1 cellular context compared by ENCODE assay signal in the genomic region with DNA sequence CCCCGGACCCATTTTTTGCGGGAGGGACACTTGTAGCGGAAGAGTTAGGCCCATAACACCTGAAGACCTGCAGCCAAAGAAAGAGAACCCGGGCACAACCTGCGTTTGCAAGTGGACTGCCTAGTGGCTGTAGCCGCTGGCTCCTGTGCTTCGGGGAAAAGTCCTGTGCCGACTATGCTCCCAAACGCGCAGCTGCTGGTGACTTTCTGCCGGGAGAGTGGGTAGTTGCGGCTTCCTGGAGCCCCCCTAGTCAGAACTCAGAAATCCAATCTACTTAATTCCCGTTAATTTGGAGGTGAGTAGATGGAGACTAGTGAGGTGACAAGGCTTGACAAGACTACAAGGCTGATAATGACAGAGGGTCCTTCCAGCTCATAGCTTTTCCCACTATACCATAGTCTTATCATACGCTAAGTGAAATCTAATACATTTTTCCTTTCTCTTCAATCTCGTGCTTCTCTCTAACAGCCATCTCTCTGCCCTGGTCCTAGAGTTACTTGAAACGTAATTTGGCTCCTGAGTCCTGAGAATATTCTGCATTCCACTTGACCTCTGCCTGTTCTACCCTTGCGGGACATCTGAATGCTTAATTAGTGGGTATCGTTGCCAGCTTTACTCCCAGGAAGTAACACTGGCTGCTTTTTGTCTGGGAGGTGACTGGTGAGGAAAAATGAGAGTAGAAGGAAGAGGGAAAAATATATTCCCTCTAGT.
TF ChIP-seq lines count a peak whose summit lies in the region.

No MANE protein-coding gene starts in this region.

TF ChIP-seq in HepG2, 621 proteins besides CTCF, POLR2A, EP300 and RAD21 (continued from another document and continues in another):
- TF ChIP-seq, protein P1, sequence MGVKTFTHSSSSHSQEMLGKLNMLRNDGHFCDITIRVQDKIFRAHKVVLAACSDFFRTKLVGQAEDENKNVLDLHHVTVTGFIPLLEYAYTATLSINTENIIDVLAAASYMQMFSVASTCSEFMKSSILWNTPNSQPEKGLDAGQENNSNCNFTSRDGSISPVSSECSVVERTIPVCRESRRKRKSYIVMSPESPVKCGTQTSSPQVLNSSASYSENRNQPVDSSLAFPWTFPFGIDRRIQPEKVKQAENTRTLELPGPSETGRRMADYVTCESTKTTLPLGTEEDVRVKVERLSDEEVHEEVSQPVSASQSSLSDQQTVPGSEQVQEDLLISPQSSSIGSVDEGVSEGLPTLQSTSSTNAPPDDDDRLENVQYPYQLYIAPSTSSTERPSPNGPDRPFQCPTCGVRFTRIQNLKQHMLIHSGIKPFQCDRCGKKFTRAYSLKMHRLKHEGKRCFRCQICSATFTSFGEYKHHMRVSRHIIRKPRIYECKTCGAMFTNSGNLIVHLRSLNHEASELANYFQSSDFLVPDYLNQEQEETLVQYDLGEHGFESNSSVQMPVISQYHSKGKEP (CRISPR knock-in tag; IDR thresholded peaks at IDR 0.05): no peak
- TF ChIP-seq, protein P2, sequence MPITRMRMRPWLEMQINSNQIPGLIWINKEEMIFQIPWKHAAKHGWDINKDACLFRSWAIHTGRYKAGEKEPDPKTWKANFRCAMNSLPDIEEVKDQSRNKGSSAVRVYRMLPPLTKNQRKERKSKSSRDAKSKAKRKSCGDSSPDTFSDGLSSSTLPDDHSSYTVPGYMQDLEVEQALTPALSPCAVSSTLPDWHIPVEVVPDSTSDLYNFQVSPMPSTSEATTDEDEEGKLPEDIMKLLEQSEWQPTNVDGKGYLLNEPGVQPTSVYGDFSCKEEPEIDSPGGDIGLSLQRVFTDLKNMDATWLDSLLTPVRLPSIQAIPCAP (CRISPR knock-in tag; IDR thresholded peaks at IDR 0.05; ENCODE audit: low read depth): peak; percentile 5; the same call in 1 of the 2 replicates
- TF ChIP-seq FOXM1 (CRISPR knock-in tag; IDR thresholded peaks at IDR 0.05) (no peak), ZFX (CRISPR knock-in tag; IDR thresholded peaks at IDR 0.05; ENCODE audit: low read depth) (no peak), ZNF883 (CRISPR knock-in tag; IDR thresholded peaks at IDR 0.05; ENCODE audit: not compliant biosample characterization) (no peak), ZNF446 (CRISPR knock-in tag; IDR thresholded peaks at IDR 0.05) (0 out of 2 replicates have a peak, but pooled peaks have one; percentile 17), NFKB2 (CRISPR knock-in tag; IDR thresholded peaks at IDR 0.05; ENCODE audit: borderline replicate concordance) (peak; percentile 3; the same call in 1 of the 2 replicates), FOXC1 (CRISPR knock-in tag; IDR thresholded peaks at IDR 0.05; ENCODE audit: borderline replicate concordance) (0 out of 2 replicates have a peak, but pooled peaks have one; percentile 60), ZNF614 (CRISPR knock-in tag; IDR thresholded peaks at IDR 0.05; ENCODE audit: borderline replicate concordance) (0 out of 2 replicates have a peak, but pooled peaks have one; percentile 6), RFXAP (CRISPR knock-in tag; IDR thresholded peaks at IDR 0.05; ENCODE audit: borderline replicate concordance) (no peak), ZNF431 (CRISPR knock-in tag; IDR thresholded peaks at IDR 0.05; ENCODE audit: borderline replicate concordance, low read depth) (no peak), ZNF331 (CRISPR knock-in tag; IDR thresholded peaks at IDR 0.05) (no peak), MXD4 (CRISPR knock-in tag; IDR thresholded peaks at IDR 0.05) (peak; percentile 14; the same call in 1 of the 2 replicates), ZKSCAN8 (CRISPR knock-in tag; IDR thresholded peaks at IDR 0.05; ENCODE audit: borderline replicate concordance) (0 out of 2 replicates have a peak, but pooled peaks have one; percentile 5), HIVEP1 (CRISPR knock-in tag; IDR thresholded peaks at IDR 0.05) (peak; percentile 13; the same call in 1 of the 2 replicates), CBX5 (CRISPR knock-in tag; IDR thresholded peaks at IDR 0.05; ENCODE audit: borderline replicate concordance) (no peak), ZNF563 (CRISPR knock-in tag; IDR thresholded peaks at IDR 0.05) (peak; percentile 19; the same call in 1 of the 2 replicates), IRX3 (CRISPR knock-in tag; IDR thresholded peaks at IDR 0.05; ENCODE audit: borderline replicate concordance, low read depth) (no peak), PCBP2 (optimal IDR thresholded peaks at IDR 0.05; ENCODE audit: low read depth, low read length, poor library complexity, severe bottlenecking) (no peak), ZNF674 (CRISPR knock-in tag; IDR thresholded peaks at IDR 0.05; ENCODE audit: low read depth) (0 out of 2 replicates have a peak, but pooled peaks have one; percentile 13), SATB2 (CRISPR knock-in tag; IDR thresholded peaks at IDR 0.05) (peak; percentile 12; the same call in 1 of the 2 replicates)
- TF ChIP-seq, protein P3, sequence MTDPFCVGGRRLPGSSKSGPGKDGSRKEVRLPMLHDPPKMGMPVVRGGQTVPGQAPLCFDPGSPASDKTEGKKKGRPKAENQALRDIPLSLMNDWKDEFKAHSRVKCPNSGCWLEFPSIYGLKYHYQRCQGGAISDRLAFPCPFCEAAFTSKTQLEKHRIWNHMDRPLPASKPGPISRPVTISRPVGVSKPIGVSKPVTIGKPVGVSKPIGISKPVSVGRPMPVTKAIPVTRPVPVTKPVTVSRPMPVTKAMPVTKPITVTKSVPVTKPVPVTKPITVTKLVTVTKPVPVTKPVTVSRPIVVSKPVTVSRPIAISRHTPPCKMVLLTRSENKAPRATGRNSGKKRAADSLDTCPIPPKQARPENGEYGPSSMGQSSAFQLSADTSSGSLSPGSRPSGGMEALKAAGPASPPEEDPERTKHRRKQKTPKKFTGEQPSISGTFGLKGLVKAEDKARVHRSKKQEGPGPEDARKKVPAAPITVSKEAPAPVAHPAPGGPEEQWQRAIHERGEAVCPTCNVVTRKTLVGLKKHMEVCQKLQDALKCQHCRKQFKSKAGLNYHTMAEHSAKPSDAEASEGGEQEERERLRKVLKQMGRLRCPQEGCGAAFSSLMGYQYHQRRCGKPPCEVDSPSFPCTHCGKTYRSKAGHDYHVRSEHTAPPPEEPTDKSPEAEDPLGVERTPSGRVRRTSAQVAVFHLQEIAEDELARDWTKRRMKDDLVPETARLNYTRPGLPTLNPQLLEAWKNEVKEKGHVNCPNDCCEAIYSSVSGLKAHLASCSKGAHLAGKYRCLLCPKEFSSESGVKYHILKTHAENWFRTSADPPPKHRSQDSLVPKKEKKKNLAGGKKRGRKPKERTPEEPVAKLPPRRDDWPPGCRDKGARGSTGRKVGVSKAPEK (CRISPR knock-in tag; IDR thresholded peaks at IDR 0.05; ENCODE audit: borderline replicate concordance): 0 out of 2 replicates have a peak, but pooled peaks have one; percentile 10
- TF ChIP-seq, protein P4, sequence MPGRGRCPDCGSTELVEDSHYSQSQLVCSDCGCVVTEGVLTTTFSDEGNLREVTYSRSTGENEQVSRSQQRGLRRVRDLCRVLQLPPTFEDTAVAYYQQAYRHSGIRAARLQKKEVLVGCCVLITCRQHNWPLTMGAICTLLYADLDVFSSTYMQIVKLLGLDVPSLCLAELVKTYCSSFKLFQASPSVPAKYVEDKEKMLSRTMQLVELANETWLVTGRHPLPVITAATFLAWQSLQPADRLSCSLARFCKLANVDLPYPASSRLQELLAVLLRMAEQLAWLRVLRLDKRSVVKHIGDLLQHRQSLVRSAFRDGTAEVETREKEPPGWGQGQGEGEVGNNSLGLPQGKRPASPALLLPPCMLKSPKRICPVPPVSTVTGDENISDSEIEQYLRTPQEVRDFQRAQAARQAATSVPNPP (CRISPR knock-in tag; IDR thresholded peaks at IDR 0.05): peak; percentile 23; the same call in 1 of the 2 replicates
- TF ChIP-seq, protein P5, sequence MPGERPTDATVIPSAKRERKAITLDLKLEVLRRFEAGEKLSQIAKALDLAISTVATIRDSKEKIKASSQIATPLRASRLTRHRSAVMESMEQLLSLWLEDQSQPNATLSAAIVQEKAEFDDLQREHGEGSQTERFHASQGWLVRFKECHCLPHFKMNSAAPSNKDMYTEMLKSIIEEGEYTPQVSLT (CRISPR knock-in tag; IDR thresholded peaks at IDR 0.05; ENCODE audit: borderline replicate concordance, low read depth): peak; percentile 23; the same call in 1 of the 2 replicates
- TF ChIP-seq, protein P6, sequence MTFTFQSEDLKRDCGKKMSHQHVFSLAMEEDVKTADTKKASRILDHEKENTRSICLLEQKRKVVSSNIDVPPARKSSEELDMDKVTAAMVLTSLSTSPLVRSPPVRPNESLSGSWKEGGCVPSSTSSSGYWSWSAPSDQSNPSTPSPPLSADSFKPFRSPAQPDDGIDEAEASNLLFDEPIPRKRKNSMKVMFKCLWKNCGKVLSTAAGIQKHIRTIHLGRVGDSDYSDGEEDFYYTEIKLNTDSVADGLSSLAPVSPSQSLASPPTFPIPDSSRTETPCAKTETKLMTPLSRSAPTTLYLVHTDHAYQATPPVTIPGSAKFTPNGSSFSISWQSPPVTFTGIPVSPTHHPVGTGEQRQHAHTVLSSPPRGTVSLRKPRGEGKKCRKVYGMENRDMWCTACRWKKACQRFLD (CRISPR knock-in tag; IDR thresholded peaks at IDR 0.05; ENCODE audit: borderline replicate concordance): 0 out of 2 replicates have a peak, but pooled peaks have one; percentile 4
- TF ChIP-seq, protein P7, sequence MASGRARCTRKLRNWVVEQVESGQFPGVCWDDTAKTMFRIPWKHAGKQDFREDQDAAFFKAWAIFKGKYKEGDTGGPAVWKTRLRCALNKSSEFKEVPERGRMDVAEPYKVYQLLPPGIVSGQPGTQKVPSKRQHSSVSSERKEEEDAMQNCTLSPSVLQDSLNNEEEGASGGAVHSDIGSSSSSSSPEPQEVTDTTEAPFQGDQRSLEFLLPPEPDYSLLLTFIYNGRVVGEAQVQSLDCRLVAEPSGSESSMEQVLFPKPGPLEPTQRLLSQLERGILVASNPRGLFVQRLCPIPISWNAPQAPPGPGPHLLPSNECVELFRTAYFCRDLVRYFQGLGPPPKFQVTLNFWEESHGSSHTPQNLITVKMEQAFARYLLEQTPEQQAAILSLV (CRISPR knock-in tag; IDR thresholded peaks at IDR 0.05; ENCODE audit: borderline replicate concordance): 0 out of 2 replicates have a peak, but pooled peaks have one; percentile 4
- TF ChIP-seq, protein P8, sequence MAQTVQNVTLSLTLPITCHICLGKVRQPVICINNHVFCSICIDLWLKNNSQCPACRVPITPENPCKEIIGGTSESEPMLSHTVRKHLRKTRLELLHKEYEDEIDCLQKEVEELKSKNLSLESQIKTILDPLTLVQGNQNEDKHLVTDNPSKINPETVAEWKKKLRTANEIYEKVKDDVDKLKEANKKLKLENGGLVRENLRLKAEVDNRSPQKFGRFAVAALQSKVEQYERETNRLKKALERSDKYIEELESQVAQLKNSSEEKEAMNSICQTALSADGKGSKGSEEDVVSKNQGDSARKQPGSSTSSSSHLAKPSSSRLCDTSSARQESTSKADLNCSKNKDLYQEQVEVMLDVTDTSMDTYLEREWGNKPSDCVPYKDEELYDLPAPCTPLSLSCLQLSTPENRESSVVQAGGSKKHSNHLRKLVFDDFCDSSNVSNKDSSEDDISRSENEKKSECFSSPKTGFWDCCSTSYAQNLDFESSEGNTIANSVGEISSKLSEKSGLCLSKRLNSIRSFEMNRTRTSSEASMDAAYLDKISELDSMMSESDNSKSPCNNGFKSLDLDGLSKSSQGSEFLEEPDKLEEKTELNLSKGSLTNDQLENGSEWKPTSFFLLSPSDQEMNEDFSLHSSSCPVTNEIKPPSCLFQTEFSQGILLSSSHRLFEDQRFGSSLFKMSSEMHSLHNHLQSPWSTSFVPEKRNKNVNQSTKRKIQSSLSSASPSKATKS (CRISPR knock-in tag; IDR thresholded peaks at IDR 0.05): no peak
- TF ChIP-seq, protein P9, sequence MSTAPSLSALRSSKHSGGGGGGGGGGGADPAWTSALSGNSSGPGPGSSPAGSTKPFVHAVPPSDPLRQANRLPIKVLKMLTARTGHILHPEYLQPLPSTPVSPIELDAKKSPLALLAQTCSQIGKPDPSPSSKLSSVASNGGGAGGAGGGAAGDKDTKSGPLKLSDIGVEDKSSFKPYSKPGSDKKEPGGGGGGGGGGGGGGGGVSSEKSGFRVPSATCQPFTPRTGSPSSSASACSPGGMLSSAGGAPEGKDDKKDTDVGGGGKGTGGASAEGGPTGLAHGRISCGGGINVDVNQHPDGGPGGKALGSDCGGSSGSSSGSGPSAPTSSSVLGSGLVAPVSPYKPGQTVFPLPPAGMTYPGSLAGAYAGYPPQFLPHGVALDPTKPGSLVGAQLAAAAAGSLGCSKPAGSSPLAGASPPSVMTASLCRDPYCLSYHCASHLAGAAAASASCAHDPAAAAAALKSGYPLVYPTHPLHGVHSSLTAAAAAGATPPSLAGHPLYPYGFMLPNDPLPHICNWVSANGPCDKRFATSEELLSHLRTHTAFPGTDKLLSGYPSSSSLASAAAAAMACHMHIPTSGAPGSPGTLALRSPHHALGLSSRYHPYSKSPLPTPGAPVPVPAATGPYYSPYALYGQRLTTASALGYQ (CRISPR knock-in tag; IDR thresholded peaks at IDR 0.05): 0 out of 2 replicates have a peak, but pooled peaks have one; percentile 19
- TF ChIP-seq, protein P10, sequence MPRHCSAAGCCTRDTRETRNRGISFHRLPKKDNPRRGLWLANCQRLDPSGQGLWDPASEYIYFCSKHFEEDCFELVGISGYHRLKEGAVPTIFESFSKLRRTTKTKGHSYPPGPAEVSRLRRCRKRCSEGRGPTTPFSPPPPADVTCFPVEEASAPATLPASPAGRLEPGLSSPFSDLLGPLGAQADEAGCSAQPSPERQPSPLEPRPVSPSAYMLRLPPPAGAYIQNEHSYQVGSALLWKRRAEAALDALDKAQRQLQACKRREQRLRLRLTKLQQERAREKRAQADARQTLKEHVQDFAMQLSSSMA (CRISPR knock-in tag; IDR thresholded peaks at IDR 0.05): peak; percentile 12
- TF ChIP-seq, protein P11, sequence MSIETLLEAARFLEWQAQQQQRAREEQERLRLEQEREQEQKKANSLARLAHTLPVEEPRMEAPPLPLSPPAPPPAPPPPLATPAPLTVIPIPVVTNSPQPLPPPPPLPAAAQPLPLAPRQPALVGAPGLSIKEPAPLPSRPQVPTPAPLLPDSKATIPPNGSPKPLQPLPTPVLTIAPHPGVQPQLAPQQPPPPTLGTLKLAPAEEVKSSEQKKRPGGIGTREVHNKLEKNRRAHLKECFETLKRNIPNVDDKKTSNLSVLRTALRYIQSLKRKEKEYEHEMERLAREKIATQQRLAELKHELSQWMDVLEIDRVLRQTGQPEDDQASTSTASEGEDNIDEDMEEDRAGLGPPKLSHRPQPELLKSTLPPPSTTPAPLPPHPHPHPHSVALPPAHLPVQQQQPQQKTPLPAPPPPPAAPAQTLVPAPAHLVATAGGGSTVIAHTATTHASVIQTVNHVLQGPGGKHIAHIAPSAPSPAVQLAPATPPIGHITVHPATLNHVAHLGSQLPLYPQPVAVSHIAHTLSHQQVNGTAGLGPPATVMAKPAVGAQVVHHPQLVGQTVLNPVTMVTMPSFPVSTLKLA (IDR thresholded peaks at IDR 0.05): no peak
- TF ChIP-seq, protein P12, sequence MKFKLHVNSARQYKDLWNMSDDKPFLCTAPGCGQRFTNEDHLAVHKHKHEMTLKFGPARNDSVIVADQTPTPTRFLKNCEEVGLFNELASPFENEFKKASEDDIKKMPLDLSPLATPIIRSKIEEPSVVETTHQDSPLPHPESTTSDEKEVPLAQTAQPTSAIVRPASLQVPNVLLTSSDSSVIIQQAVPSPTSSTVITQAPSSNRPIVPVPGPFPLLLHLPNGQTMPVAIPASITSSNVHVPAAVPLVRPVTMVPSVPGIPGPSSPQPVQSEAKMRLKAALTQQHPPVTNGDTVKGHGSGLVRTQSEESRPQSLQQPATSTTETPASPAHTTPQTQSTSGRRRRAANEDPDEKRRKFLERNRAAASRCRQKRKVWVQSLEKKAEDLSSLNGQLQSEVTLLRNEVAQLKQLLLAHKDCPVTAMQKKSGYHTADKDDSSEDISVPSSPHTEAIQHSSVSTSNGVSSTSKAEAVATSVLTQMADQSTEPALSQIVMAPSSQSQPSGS (CRISPR knock-in tag; IDR thresholded peaks at IDR 0.05): 0 out of 2 replicates have a peak, but pooled peaks have one; percentile 2
- TF ChIP-seq, protein P13, sequence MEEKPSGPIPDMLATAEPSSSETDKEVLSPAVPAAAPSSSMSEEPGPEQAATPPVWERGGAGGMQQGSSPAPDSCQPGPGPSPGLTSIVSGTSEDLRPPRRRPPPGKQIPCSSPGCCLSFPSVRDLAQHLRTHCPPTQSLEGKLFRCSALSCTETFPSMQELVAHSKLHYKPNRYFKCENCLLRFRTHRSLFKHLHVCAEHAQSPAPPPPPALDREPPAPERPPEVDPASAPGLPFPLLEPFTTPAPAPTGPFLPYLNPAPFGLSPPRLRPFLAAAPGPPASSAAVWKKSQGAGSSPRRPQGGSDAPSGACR (CRISPR knock-in tag; IDR thresholded peaks at IDR 0.05): 0 out of 2 replicates have a peak, but pooled peaks have one; percentile 34
